Comparison of ENCODE assay signal across 15 cellular contexts in the genomic region with DNA sequence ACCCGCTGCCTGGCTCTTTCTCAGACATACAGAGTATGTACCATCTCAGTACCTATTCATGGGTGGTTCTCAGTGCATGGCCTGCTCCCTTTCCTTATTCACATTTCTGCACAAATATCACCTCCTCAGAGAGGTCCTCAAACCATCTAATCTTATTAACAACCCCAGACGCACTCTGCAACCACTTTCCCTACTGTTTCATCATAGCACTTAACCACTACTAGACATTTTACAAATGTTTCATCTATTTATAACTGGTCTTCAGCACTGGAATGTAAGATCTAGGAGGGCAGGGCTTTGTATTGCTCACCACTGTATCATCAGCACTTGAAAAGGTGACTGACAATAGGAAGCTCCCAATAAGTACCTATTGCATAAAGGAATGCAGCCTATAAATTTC. TPM values are rescaled to one million over a fixed set of nuclear protein-coding genes. Genes with fewer than 3 reads are reported as not detected.
DNase-seq lines count a peak whose midpoint lies in the region; ATAC-seq and TF ChIP-seq lines count a peak whose summit lies in the region.
"Had no signal": no experiment of that assay in that cellular context is flagged by ENCODE, and none has a peak within 500 bp of the region (broad histone marks: within the 10 kb centered on the region; RNA-seq: fewer than 3 reads in every experiment).

No MANE protein-coding gene starts in this region.

- ATAC-seq in CD4-positive, CD25-positive, alpha-beta regulatory T cell (ENCODE audit: low read depth in 2 of 2): no peak
- ATAC-seq in left lung (peak; percentile 84), GM19467 (IDR thresholded peaks at IDR 0.05; ENCODE audit: unreplicated experiment) (no peak), HG03439 (IDR thresholded peaks at IDR 0.05; ENCODE audit: unreplicated experiment) (no peak)
- ATAC-seq: Panc1 had no signal

- no peaks in the 10 kb centered on the region for H3K9me3 ChIP-seq in CD4-positive, CD25-positive, alpha-beta regulatory T cell (ENCODE audit: control insufficient read depth in 2 of 2, low read length in 2 of 2)
- H3K9me3 ChIP-seq in left lung: no peaks in the 10 kb centered on the region
- H3K9me3 ChIP-seq: thyroid gland had no signal

- peak overlapping the region in 2 of 3 donors; percentile 29 to 70 for H3K27ac Mint-ChIP-seq in CD4-positive, CD25-positive, alpha-beta regulatory T cell
- H3K27ac Mint-ChIP-seq: activated CD4-positive, alpha-beta memory T cell treated with anti-CD3 and anti-CD28 coated beads for 36 hours had no signal

- TF ChIP-seq POLR2A in NB4 (IDR thresholded peaks at IDR 0.05; ENCODE audit: extremely low read depth, insufficient read length): no peak

- peaks cover 13% of the 10 kb centered on the region for H3K36me3 Mint-ChIP-seq in CD4-positive, CD25-positive, alpha-beta regulatory T cell

- peaks cover 23 to 77% (median 56%) of the 10 kb centered on the region in 4 donors for H3K4me1 Mint-ChIP-seq in CD4-positive, CD25-positive, alpha-beta regulatory T cell

- no peaks in the 10 kb centered on the region for H3K27me3 Mint-ChIP-seq in CD4-positive, CD25-positive, alpha-beta regulatory T cell
- H3K27me3 Mint-ChIP-seq: activated CD4-positive, alpha-beta memory T cell treated with anti-CD3 and anti-CD28 coated beads for 36 hours had no signal

- no peak overlapping the region for H3K27ac ChIP-seq in CD4-positive, CD25-positive, alpha-beta regulatory T cell (ENCODE audit: insufficient read depth, low read length, poor library complexity, severe bottlenecking)
- no peak overlapping the region for H3K27ac ChIP-seq in left lung
- H3K27ac ChIP-seq: thyroid gland had no signal

- peaks cover 0 to 2% (median 0%) of the 10 kb centered on the region in 7 donors for H3K9me3 Mint-ChIP-seq in CD4-positive, CD25-positive, alpha-beta regulatory T cell
- H3K9me3 Mint-ChIP-seq: activated CD4-positive, alpha-beta memory T cell treated with anti-CD3 and anti-CD28 coated beads for 36 hours had no signal

- H3K4me1 ChIP-seq in CD4-positive, CD25-positive, alpha-beta regulatory T cell (ENCODE audit: control insufficient read depth, insufficient read depth, low read length, poor library complexity, severe bottlenecking): peaks cover 28% of the 10 kb centered on the region
- H3K4me1 ChIP-seq in left lung: peaks cover 0 to 4% of the 10 kb centered on the region in 2 donors
- H3K4me1 ChIP-seq: thyroid gland had no signal

- no peak for DNase-seq in CD4-positive, CD25-positive, alpha-beta regulatory T cell
- peak; percentile 12 for DNase-seq in NB4 (ENCODE audit: low read depth)
- DNase-seq in choroid plexus epithelial cell (ENCODE audit: low read depth): peak; percentile 85
- DNase-seq in left lung: no peak
- DNase-seq in activated CD8-positive, alpha-beta memory T cell treated with anti-CD3 and anti-CD28 coated beads, Interleukin-2, amount 50 U/mL, for 4 hours: no peak
- no peak for DNase-seq in SK-N-DZ (ENCODE audit: low spot score)
- DNase-seq: activated CD4-positive, alpha-beta memory T cell treated with anti-CD3 and anti-CD28 coated beads for 36 hours; activated effector memory CD4-positive, alpha-beta T cell treated with Interleukin-2 at 50 U/mL for 16 hours; NCI-H1092 treated with DMSO at 0.1 percent for 48 hours; stimulated activated CD4-positive, alpha-beta T cell treated with anti-CD3 and anti-CD28 coated beads, Interleukin-1b, Interleukin-23, amount 100 ng/mL, for 48 hours; stimulated activated CD8-positive, alpha-beta memory T cell treated with anti-CD3 and anti-CD28 coated beads, Interleukin-4, amount 100 ng/mL, for 48 hours; thyroid gland had no signal

- H3K36me3 ChIP-seq in CD4-positive, CD25-positive, alpha-beta regulatory T cell (ENCODE audit: control insufficient read depth, insufficient read depth, low read length): peaks cover 7% of the 10 kb centered on the region
- no peaks in the 10 kb centered on the region for H3K36me3 ChIP-seq in left lung
- H3K36me3 ChIP-seq: thyroid gland had no signal

- H3K27me3 ChIP-seq in CD4-positive, CD25-positive, alpha-beta regulatory T cell (ENCODE audit: control insufficient read depth, insufficient read depth, low read length): no peaks in the 10 kb centered on the region
- H3K27me3 ChIP-seq in left lung: no peaks in the 10 kb centered on the region
- H3K27me3 ChIP-seq: thyroid gland had no signal

- intact Hi-C loops in left lung (cut with DNase I): no loop called here

- TF ChIP-seq CTCF in NB4 (IDR thresholded peaks at IDR 0.05; ENCODE audit: low read depth, low read length) (no peak), choroid plexus epithelial cell (conservative IDR thresholded peaks at IDR 0.05; ENCODE audit: low read depth, low read length) (no peak), left lung (IDR thresholded peaks at IDR 0.05) (no peak)

- peak overlapping the region in 3 of 4 donors; percentile 12 to 20 (median 15) for H3K4me3 Mint-ChIP-seq in CD4-positive, CD25-positive, alpha-beta regulatory T cell
- H3K4me3 Mint-ChIP-seq: activated CD4-positive, alpha-beta memory T cell treated with anti-CD3 and anti-CD28 coated beads for 36 hours had no signal

- no peak overlapping the region for H3K4me3 ChIP-seq in CD4-positive, CD25-positive, alpha-beta regulatory T cell (ENCODE audit: low read depth, low read length)
- no peak overlapping the region for H3K4me3 ChIP-seq in NB4 (ENCODE audit: low read depth, low read length)
- no peak overlapping the region for H3K4me3 ChIP-seq in choroid plexus epithelial cell (ENCODE audit: low read depth, low read length)
- H3K4me3 ChIP-seq in left lung: no peak overlapping the region
- H3K4me3 ChIP-seq: thyroid gland had no signal

RNA-seq across cellular contexts. Expression of a gene that starts 45.1 kb away (rescaled TPM):
- total RNA-seq in CD4-positive, CD25-positive, alpha-beta regulatory T cell: 162 TPM
- polyA plus RNA-seq in CD4-positive, CD25-positive, alpha-beta regulatory T cell: 10 to 100 TPM; 14.7 to 26.7 (median 22.0) TPM
- 10 to 100 TPM; 41.3 to 42.0 TPM for total RNA-seq in left lung
- polyA plus RNA-seq in SK-N-DZ (2014; cell fraction: cytosol; rRNA removed): 6.5 and 6.7 TPM in 2 replicates
- 5.9 and 6.8 TPM in 2 replicates for polyA plus RNA-seq in SK-N-DZ (2014; cell fraction: nucleus; rRNA removed)

Comparison
In these comparisons a context has a peak if more than half of its experiments do, and no peak if none do; other contexts are left out.
1. DNase-seq: peak in NB4 (single experiment) and choroid plexus epithelial cell (single experiment); none in CD4-positive, CD25-positive, alpha-beta regulatory T cell (0 of 3), left lung (0 of 2), activated CD8-positive, alpha-beta memory T cell treated with anti-CD3 and anti-CD28 coated beads, Interleukin-2, amount 50 U/mL, for 4 hours (single experiment) and SK-N-DZ (single experiment).